ENCODE assay signal across 1 cellular context in the genomic region with DNA sequence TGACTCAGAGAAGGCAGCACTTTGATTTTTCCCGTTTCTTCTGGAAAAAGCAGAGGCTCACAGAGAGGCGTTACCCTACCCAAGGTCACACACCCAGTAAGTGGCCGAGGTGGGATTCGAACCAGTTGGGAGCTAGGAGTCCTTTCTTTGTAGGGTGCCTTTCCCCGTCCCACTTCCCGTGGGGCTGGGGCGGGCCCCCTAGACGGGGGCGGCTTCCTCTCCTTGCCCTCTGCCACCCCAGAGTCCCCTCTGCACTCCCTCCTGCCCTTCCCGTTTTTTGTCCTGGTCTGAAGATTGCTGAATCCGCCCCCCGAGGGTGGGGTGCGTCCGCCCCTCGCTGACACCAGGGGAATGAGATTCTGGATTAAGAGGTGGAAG.
TF ChIP-seq lines count a peak whose summit lies in the region.

No MANE protein-coding gene starts in this region.

TF ChIP-seq in GM23338, 12 proteins besides CTCF, POLR2A, EP300 and RAD21 (continued from another document):
- TF ChIP-seq EZH2phosphoT487 (IDR thresholded peaks at IDR 0.05; ENCODE audit: unreplicated experiment): no peak
- TF ChIP-seq, protein P1, sequence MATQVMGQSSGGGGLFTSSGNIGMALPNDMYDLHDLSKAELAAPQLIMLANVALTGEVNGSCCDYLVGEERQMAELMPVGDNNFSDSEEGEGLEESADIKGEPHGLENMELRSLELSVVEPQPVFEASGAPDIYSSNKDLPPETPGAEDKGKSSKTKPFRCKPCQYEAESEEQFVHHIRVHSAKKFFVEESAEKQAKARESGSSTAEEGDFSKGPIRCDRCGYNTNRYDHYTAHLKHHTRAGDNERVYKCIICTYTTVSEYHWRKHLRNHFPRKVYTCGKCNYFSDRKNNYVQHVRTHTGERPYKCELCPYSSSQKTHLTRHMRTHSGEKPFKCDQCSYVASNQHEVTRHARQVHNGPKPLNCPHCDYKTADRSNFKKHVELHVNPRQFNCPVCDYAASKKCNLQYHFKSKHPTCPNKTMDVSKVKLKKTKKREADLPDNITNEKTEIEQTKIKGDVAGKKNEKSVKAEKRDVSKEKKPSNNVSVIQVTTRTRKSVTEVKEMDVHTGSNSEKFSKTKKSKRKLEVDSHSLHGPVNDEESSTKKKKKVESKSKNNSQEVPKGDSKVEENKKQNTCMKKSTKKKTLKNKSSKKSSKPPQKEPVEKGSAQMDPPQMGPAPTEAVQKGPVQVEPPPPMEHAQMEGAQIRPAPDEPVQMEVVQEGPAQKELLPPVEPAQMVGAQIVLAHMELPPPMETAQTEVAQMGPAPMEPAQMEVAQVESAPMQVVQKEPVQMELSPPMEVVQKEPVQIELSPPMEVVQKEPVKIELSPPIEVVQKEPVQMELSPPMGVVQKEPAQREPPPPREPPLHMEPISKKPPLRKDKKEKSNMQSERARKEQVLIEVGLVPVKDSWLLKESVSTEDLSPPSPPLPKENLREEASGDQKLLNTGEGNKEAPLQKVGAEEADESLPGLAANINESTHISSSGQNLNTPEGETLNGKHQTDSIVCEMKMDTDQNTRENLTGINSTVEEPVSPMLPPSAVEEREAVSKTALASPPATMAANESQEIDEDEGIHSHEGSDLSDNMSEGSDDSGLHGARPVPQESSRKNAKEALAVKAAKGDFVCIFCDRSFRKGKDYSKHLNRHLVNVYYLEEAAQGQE (IDR thresholded peaks at IDR 0.05; ENCODE audit: unreplicated experiment): no peak
- TF ChIP-seq, protein P2, sequence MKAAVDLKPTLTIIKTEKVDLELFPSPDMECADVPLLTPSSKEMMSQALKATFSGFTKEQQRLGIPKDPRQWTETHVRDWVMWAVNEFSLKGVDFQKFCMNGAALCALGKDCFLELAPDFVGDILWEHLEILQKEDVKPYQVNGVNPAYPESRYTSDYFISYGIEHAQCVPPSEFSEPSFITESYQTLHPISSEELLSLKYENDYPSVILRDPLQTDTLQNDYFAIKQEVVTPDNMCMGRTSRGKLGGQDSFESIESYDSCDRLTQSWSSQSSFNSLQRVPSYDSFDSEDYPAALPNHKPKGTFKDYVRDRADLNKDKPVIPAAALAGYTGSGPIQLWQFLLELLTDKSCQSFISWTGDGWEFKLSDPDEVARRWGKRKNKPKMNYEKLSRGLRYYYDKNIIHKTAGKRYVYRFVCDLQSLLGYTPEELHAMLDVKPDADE (IDR thresholded peaks at IDR 0.05): no peak
